In the genomic region with DNA sequence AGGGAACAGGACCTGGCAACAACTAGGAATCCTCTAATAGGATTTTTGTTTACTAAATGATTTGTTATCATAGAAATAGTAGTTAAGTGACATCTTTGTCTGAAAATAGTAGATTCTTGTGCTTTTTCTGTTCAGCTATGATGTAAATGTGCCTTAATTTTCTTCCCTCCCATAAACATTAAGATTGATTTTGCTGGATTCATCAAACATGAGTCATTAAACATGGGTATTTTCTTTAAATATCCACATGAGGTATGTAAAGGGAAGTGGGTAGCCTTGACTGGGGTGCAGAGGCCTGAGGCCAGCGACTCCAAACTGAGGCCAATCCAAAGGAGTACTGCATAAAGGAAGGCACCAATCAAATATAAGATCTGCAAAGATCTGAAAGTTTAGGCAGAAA, we compare ENCODE assay signal across 18 cellular contexts. TPM values are rescaled to one million over a fixed set of nuclear protein-coding genes. Genes with fewer than 3 reads are reported as not detected.
DNase-seq lines count a peak whose midpoint lies in the region; ATAC-seq and TF ChIP-seq lines count a peak whose summit lies in the region.
"Had no signal": no experiment of that assay in that cellular context is flagged by ENCODE, and none has a peak within 500 bp of the region (broad histone marks: within the 10 kb centered on the region; RNA-seq: fewer than 3 reads in every experiment).

No MANE protein-coding gene starts in this region.

- H3K27ac Mint-ChIP-seq in CD4-positive, alpha-beta T cell: peak overlapping the region; percentile 89
- peak overlapping the region; percentile 56 for H3K27ac Mint-ChIP-seq in activated CD8-positive, alpha-beta T cell treated with anti-CD3 and anti-CD28 coated beads for 36 hours
- H3K27ac Mint-ChIP-seq in glutamatergic neuron (ENCODE audit: unreplicated experiment): no peak overlapping the region

- DNase-seq in AG04449 (ENCODE audit: low read depth, low spot score) (peak; percentile 23), glutamatergic neuron (no peak), COR-L47 (lab: John Stamatoyannopoulos, UW) (no peak), NCI-H82 (lab: John Stamatoyannopoulos, UW) (no peak), GM19240 (ENCODE audit: insufficient read length, low spot score) (no peak)
- no peak for DNase-seq in CD4-positive, alpha-beta T cell
- DNase-seq in activated CD8-positive, alpha-beta T cell treated with anti-CD3 and anti-CD28 coated beads for 36 hours: no peak
- DNase-seq: activated gamma-delta T cell treated with Interleukin-2 at 50 U/mL for 16 hours, brain microvascular endothelial cell, DND-41, Kasumi-1, left ventricle myocardium superior, NCI-H1436 treated with DMSO at 0.1 percent for 48 hours, NCI-H510A, SJCRH30 had no signal

- H3K4me3 ChIP-seq in AG04449 (ENCODE audit: low read depth, low read length): no peak overlapping the region
- H3K4me3 ChIP-seq: BLaER1, SJCRH30, suprapubic skin had no signal

- CTCF ChIA-PET in AG04449 (lab: Yijun Ruan, JAX): no interaction called here
- CTCF ChIA-PET in CD4-positive, alpha-beta T cell (lab: Charles Lee): no interaction called here
- CTCF ChIA-PET in activated CD8-positive, alpha-beta T cell treated with anti-CD3 and anti-CD28 coated beads for 36 hours (lab: Charles Lee): interaction anchor here (1.4 kb wide), 1 partner anchor 107 kb away, joined by 4 read pairs; no protein-coding TSS in a partner anchor

- no peaks in the 10 kb centered on the region for H3K9me3 Mint-ChIP-seq in CD4-positive, alpha-beta T cell
- H3K9me3 Mint-ChIP-seq in activated CD8-positive, alpha-beta T cell treated with anti-CD3 and anti-CD28 coated beads for 36 hours: no peaks in the 10 kb centered on the region
- peaks cover 10% of the 10 kb centered on the region for H3K9me3 Mint-ChIP-seq in glutamatergic neuron (ENCODE audit: unreplicated experiment)

- POLR2A ChIA-PET in AG04449 (lab: Yijun Ruan, JAX): no interaction called here
- POLR2A ChIA-PET in CD4-positive, alpha-beta T cell (lab: Charles Lee): no interaction called here
- POLR2A ChIA-PET in activated CD8-positive, alpha-beta T cell treated with anti-CD3 and anti-CD28 coated beads for 36 hours (lab: Charles Lee): no interaction called here

- ATAC-seq in CD4-positive, alpha-beta T cell (ENCODE audit: poor library complexity): no peak
- ATAC-seq in activated CD8-positive, alpha-beta T cell treated with anti-CD3 and anti-CD28 coated beads for 36 hours: no peak
- ATAC-seq in GM21723 (IDR thresholded peaks at IDR 0.05; ENCODE audit: unreplicated experiment): no peak
- ATAC-seq: left ventricle myocardium superior had no signal

- H3K27ac ChIP-seq in CD4-positive, alpha-beta T cell (ENCODE audit: low read depth, low read length): no peak overlapping the region
- H3K27ac ChIP-seq: BLaER1, brain microvascular endothelial cell, SJCRH30, suprapubic skin had no signal

- peak overlapping the region; percentile 70 for H3K4me3 Mint-ChIP-seq in CD4-positive, alpha-beta T cell
- no peak overlapping the region for H3K4me3 Mint-ChIP-seq in activated CD8-positive, alpha-beta T cell treated with anti-CD3 and anti-CD28 coated beads for 36 hours
- peak overlapping the region; percentile 60 for H3K4me3 Mint-ChIP-seq in glutamatergic neuron (ENCODE audit: unreplicated experiment)

- H3K4me1 Mint-ChIP-seq in CD4-positive, alpha-beta T cell (ENCODE audit: low read depth): peaks cover 62% of the 10 kb centered on the region
- H3K4me1 Mint-ChIP-seq in activated CD8-positive, alpha-beta T cell treated with anti-CD3 and anti-CD28 coated beads for 36 hours (ENCODE audit: low read depth): peaks cover 49% of the 10 kb centered on the region
- peaks cover 4% of the 10 kb centered on the region for H3K4me1 Mint-ChIP-seq in glutamatergic neuron (ENCODE audit: low read depth, unreplicated experiment)

- intact Hi-C loops in CD4-positive, alpha-beta T cell (cut with DNase I, micrococcal nuclease): no loop called here
- intact Hi-C loops in activated CD8-positive, alpha-beta T cell treated with anti-CD3 and anti-CD28 coated beads for 36 hours (cut with micrococcal nuclease): no loop called here

- H3K9me3 ChIP-seq in CD4-positive, alpha-beta T cell (ENCODE audit: control insufficient read depth, low read length): no peaks in the 10 kb centered on the region
- H3K9me3 ChIP-seq: suprapubic skin had no signal

- H3K27me3 ChIP-seq in CD4-positive, alpha-beta T cell (ENCODE audit: control insufficient read depth, insufficient read depth, low read length): no peaks in the 10 kb centered on the region
- H3K27me3 ChIP-seq: BLaER1, brain microvascular endothelial cell, SJCRH30, suprapubic skin had no signal

- H3K36me3 Mint-ChIP-seq in CD4-positive, alpha-beta T cell (ENCODE audit: low read depth): peaks cover 67% of the 10 kb centered on the region
- H3K36me3 Mint-ChIP-seq in activated CD8-positive, alpha-beta T cell treated with anti-CD3 and anti-CD28 coated beads for 36 hours (ENCODE audit: low read depth): peaks cover 31% of the 10 kb centered on the region
- peaks cover 10% of the 10 kb centered on the region for H3K36me3 Mint-ChIP-seq in glutamatergic neuron (ENCODE audit: unreplicated experiment)

- TF ChIP-seq CTCF in AG04449 (IDR thresholded peaks at IDR 0.05; ENCODE audit: insufficient read depth, low read length, missing control alignments) (no peak), glutamatergic neuron (IDR thresholded peaks at IDR 0.05; ENCODE audit: partially characterized antibody, unreplicated experiment) (no peak)
- TF ChIP-seq CTCF in CD4-positive, alpha-beta T cell (IDR thresholded peaks at IDR 0.05): no peak
- no peak for TF ChIP-seq CTCF in activated CD8-positive, alpha-beta T cell treated with anti-CD3 and anti-CD28 coated beads for 36 hours (IDR thresholded peaks at IDR 0.05)

- no peaks in the 10 kb centered on the region for H3K27me3 Mint-ChIP-seq in CD4-positive, alpha-beta T cell
- no peaks in the 10 kb centered on the region for H3K27me3 Mint-ChIP-seq in activated CD8-positive, alpha-beta T cell treated with anti-CD3 and anti-CD28 coated beads for 36 hours
- peaks cover 14% of the 10 kb centered on the region for H3K27me3 Mint-ChIP-seq in glutamatergic neuron (ENCODE audit: unreplicated experiment)

RNA-seq across cellular contexts. Expression of a gene that starts 3.7 kb away (rescaled TPM):
- total RNA-seq in CD4-positive, alpha-beta T cell: 10 to 100 TPM; 40.5 to 45.6 TPM
- total RNA-seq in activated CD8-positive, alpha-beta T cell treated with anti-CD3 and anti-CD28 coated beads for 36 hours: 10 to 100 TPM; 10.2 to 10.3 TPM
- total RNA-seq in glutamatergic neuron (ENCODE audit: unreplicated experiment): 15.5 TPM

RNA-seq across cellular contexts. Expression of a gene that starts 10.1 kb away (rescaled TPM):
- under 1 TPM; 0.56 to 0.85 TPM for total RNA-seq in CD4-positive, alpha-beta T cell
- 1 to 10 TPM; 3.9 to 4.6 TPM for total RNA-seq in activated CD8-positive, alpha-beta T cell treated with anti-CD3 and anti-CD28 coated beads for 36 hours
- 25.1 TPM for total RNA-seq in glutamatergic neuron (ENCODE audit: unreplicated experiment)

RNA-seq across cellular contexts. Expression of a gene that starts 26.4 kb away (rescaled TPM):
- total RNA-seq in CD4-positive, alpha-beta T cell: 1 to 10 TPM; 1.0 to 1.2 TPM
- 1 to 10 TPM; 2.0 to 3.0 TPM for total RNA-seq in activated CD8-positive, alpha-beta T cell treated with anti-CD3 and anti-CD28 coated beads for 36 hours
- 8.1 TPM for total RNA-seq in glutamatergic neuron (ENCODE audit: unreplicated experiment)
